In genomic region chr17:66819466-66819865, GRCh38 we compare ENCODE assay signal across 37 cellular contexts. TPM values are rescaled to one million over a fixed set of nuclear protein-coding genes. Genes with fewer than 3 reads are reported as not detected.
"Had no signal": no experiment of that assay in that cellular context is flagged by ENCODE, and none has a peak within 500 bp of the region (broad histone marks: within the 10 kb centered on the region; RNA-seq: fewer than 3 reads in every experiment).

No MANE protein-coding gene starts in this region.

- H3K4me3 ChIP-seq: adrenal gland, body of pancreas, breast epithelium had no signal

- H3K27me3 ChIP-seq: body of pancreas, brain microvascular endothelial cell had no signal

- H3K4me1 ChIP-seq: adrenal gland, body of pancreas, breast epithelium had no signal

- FAIRE-seq: astrocyte, TTC549 had no signal

- DNase-seq: activated B cell treated with CpG ODN at 0.5 μM for 24 hours; activated CD4-positive, alpha-beta memory T cell treated with anti-CD3 and anti-CD28 coated beads for 36 hours; activated CD4-positive, alpha-beta T cell treated with anti-CD3 and anti-CD28 coated beads for 4 hours; activated CD4-positive, alpha-beta T cell treated with anti-CD3 and anti-CD28 coated beads, Interleukin-2, amount 10 ng/mL, durations not matched to agents 24 days and 14 days; activated CD4-positive, alpha-beta T cell treated with anti-CD3 and anti-CD28 coated beads, Interleukin-2, amount 50 U/mL, for 1 hour; activated CD4-positive, alpha-beta T cell treated with anti-CD3 and anti-CD28 coated beads, Interleukin-2, amount 50 U/mL, for 4 hours; activated CD4-positive, CD25-positive, alpha-beta regulatory T cell treated with anti-CD3 and anti-CD28 coated beads, Interleukin-2, amount 50 U/mL, for 72 hours; activated CD8-positive, alpha-beta memory T cell treated with anti-CD3 and anti-CD28 coated beads, Interleukin-2, amount 50 U/mL, for 4 hours; activated CD8-positive, alpha-beta T cell treated with anti-CD3 and anti-CD28 coated beads for 36 hours; activated effector memory CD4-positive, alpha-beta T cell treated with anti-CD3 and anti-CD28 coated beads, Interleukin-2, amount 50 U/mL, for 16 hours; activated gamma-delta T cell treated with Interleukin-2 at 50 U/mL for 16 hours; activated naive CD4-positive, alpha-beta T cell; activated naive CD4-positive, alpha-beta T cell treated with anti-CD3 and anti-CD28 coated beads for 36 hours; activated naive CD4-positive, alpha-beta T cell treated with anti-CD3 and anti-CD28 coated beads, Interleukin-2, amount 50 U/mL, for 16 hours; activated naive CD8-positive, alpha-beta T cell treated with anti-CD3 and anti-CD28 coated beads for 36 hours; activated T-cell treated with anti-CD3 and anti-CD28 coated beads for 4 hours; activated T-cell treated with anti-CD3 and anti-CD28 coated beads, Interleukin-2, amount 50 U/mL, for 1 hour; activated T-cell treated with anti-CD3 and anti-CD28 coated beads, Interleukin-2, amount 50 U/mL, for 4 hours; activated T-cell treated with anti-CD3 and anti-CD28 coated beads, Interleukin-2, amount 50 U/mL, for 72 hours; adrenal gland; amniotic stem cell; body of pancreas; brain microvascular endothelial cell; central memory CD4-positive, alpha-beta T cell; T-helper 1 cell; T-helper 2 cell; T-helper 9 cell had no signal

- H3K36me3 ChIP-seq: adrenal gland, brain microvascular endothelial cell, breast epithelium had no signal

- ATAC-seq: activated CD8-positive, alpha-beta T cell treated with anti-CD3 and anti-CD28 coated beads for 36 hours; activated naive CD4-positive, alpha-beta T cell treated with anti-CD3 and anti-CD28 coated beads, Interleukin-2, amount 50 U/mL, for 72 hours; activated T-cell treated with anti-CD3 and anti-CD28 coated beads, Interleukin-2, amount 50 U/mL, for 4 hours; activated T-cell treated with anti-CD3 and anti-CD28 coated beads, Interleukin-2, amount 50 U/mL, for 72 hours; activated T-helper 17 cell treated with anti-CD3 and anti-CD28 coated beads, Interleukin-2, amount 50 U/mL, for 72 hours; body of pancreas had no signal

- H3K27ac ChIP-seq: adrenal gland, body of pancreas, brain microvascular endothelial cell, breast epithelium, VCaP had no signal

- H3K9me3 ChIP-seq: adrenal gland, body of pancreas had no signal

RNA-seq across cellular contexts. Expression of gene CACNG5, which starts 15.5 kb away (rescaled TPM):
- total RNA-seq: activated B cell treated with CpG ODN at 0.5 μM for 24 hours; activated CD4-positive, alpha-beta memory T cell treated with anti-CD3 and anti-CD28 coated beads for 36 hours; activated CD4-positive, alpha-beta T cell treated with anti-CD3 and anti-CD28 coated beads, Interleukin-2, amount 10 ng/mL, durations not matched to agents 24 days and 14 days; activated CD8-positive, alpha-beta memory T cell treated with anti-CD3 and anti-CD28 coated beads for 36 hours; activated CD8-positive, alpha-beta T cell treated with anti-CD3 and anti-CD28 coated beads for 36 hours; activated naive CD4-positive, alpha-beta T cell treated with anti-CD3 and anti-CD28 coated beads for 36 hours; activated naive CD4-positive, alpha-beta T cell treated with anti-CD3 and anti-CD28 coated beads, Interleukin-2, amount 50 U/mL, for 72 hours; activated naive CD8-positive, alpha-beta T cell treated with anti-CD3 and anti-CD28 coated beads for 36 hours; activated T-cell treated with anti-CD3 and anti-CD28 coated beads, Interleukin-2, amount 50 U/mL, for 4 hours; activated T-cell treated with anti-CD3 and anti-CD28 coated beads, Interleukin-2, amount 50 U/mL, for 72 hours; activated T-helper 1 cell treated with anti-CD3 and anti-CD28 coated beads, Interleukin-12 subunit alpha, Interleukin-12 subunit beta, Interleukin-2, Interleukin-4 antibody, amounts not matched to agents 30 ng/mL and 10 ng/mL and 1 ng/mL, durations not matched to agents 14 hours and 24 hours and 36 hours; activated T-helper 17 cell treated with anti-CD3 and anti-CD28 coated beads, Interleukin-2, amount 50 U/mL, for 72 hours; adrenal gland; aorta; astrocyte; breast epithelium; cardiac septum had no signal
- polyA plus RNA-seq: adrenal gland, aorta had no signal
